In genomic region chr11:20616908-20617307, GRCh38 we compare ENCODE assay signal across 32 cellular contexts. TPM values are rescaled to one million over a fixed set of nuclear protein-coding genes. Genes with fewer than 3 reads are reported as not detected.
"Had no signal": no experiment of that assay in that cellular context is flagged by ENCODE, and none has a peak within 500 bp of the region (broad histone marks: within the 10 kb centered on the region; RNA-seq: fewer than 3 reads in every experiment).

No MANE protein-coding gene starts in this region.

- H3K9me3 ChIP-seq: esophagus squamous epithelium, heart left ventricle, left lung, mucosa of descending colon, sigmoid colon, spleen, thoracic aorta, tibial nerve, upper lobe of left lung had no signal

- H3K4me1 Mint-ChIP-seq: mesothelial cell of epicardium; neural progenitor cell; stimulated activated naive B cell treated with anti-CD40 and anti-IgM and Interleukin-4, amounts not matched to agents 10 μg/mL and 1 μg/mL and 100 μg/mL, for 72 hours had no signal

- H3K27me3 ChIP-seq: upper lobe of left lung had no signal

- H3K4me1 ChIP-seq: left lung, neural progenitor cell, parathyroid adenoma, sigmoid colon, spleen, tibial nerve, upper lobe of left lung had no signal

- H3K36me3 Mint-ChIP-seq: mesothelial cell of epicardium; naive thymus-derived CD4-positive, alpha-beta T cell; neural progenitor cell; stimulated activated naive B cell treated with anti-CD40 and anti-IgM and Interleukin-4, amounts not matched to agents 10 μg/mL and 1 μg/mL and 100 μg/mL, for 72 hours had no signal

- H3K4me3 Mint-ChIP-seq: effector memory CD8-positive, alpha-beta T cell; mesothelial cell of epicardium; naive thymus-derived CD4-positive, alpha-beta T cell; nephron; neural progenitor cell; stimulated activated naive B cell treated with anti-CD40 and anti-IgM and Interleukin-4, amounts not matched to agents 10 μg/mL and 1 μg/mL and 100 μg/mL, for 72 hours; stimulated activated naive CD8-positive, alpha-beta T cell treated with anti-CD3 and anti-CD28 coated beads, Interleukin-15, Interleukin-2, amounts not matched to agents 100 ng/mL and 50 ng/mL, for 24 hours had no signal

- H3K27ac Mint-ChIP-seq: effector memory CD8-positive, alpha-beta T cell; mesothelial cell of epicardium; naive thymus-derived CD4-positive, alpha-beta T cell; nephron; neural progenitor cell; progenitor cell of endocrine pancreas; stimulated activated naive B cell treated with anti-CD40 and anti-IgM and Interleukin-4, amounts not matched to agents 10 μg/mL and 1 μg/mL and 100 μg/mL, for 72 hours; stimulated activated naive CD8-positive, alpha-beta T cell treated with anti-CD3 and anti-CD28 coated beads, Interleukin-15, Interleukin-2, amounts not matched to agents 100 ng/mL and 50 ng/mL, for 24 hours had no signal

- H3K9me3 Mint-ChIP-seq: effector memory CD8-positive, alpha-beta T cell; mesothelial cell of epicardium; nephron; neural progenitor cell; stimulated activated naive B cell treated with anti-CD40 and anti-IgM and Interleukin-4, amounts not matched to agents 10 μg/mL and 1 μg/mL and 100 μg/mL, for 72 hours; stimulated activated naive CD8-positive, alpha-beta T cell treated with anti-CD3 and anti-CD28 coated beads, Interleukin-15, Interleukin-2, amounts not matched to agents 100 ng/mL and 50 ng/mL, for 24 hours had no signal

- H3K4me3 ChIP-seq: esophagus squamous epithelium, heart left ventricle, hepatocyte, left lung, mucosa of descending colon, neural progenitor cell, sigmoid colon, skin epidermis, spleen, thoracic aorta, tibial nerve, upper lobe of left lung had no signal

- H3K36me3 ChIP-seq: esophagus squamous epithelium, heart left ventricle, left lung, neural progenitor cell, sigmoid colon, spleen, thoracic aorta, tibial nerve, upper lobe of left lung had no signal

- H3K27ac ChIP-seq: esophagus squamous epithelium, heart left ventricle, hepatocyte, left lung, neural progenitor cell, parathyroid adenoma, sigmoid colon, skin epidermis, spleen, thoracic aorta, tibial nerve, upper lobe of left lung had no signal

- DNase-seq: cortex of kidney; effector memory CD8-positive, alpha-beta T cell; esophagus squamous epithelium; kidney; left lung; mesenchymal stem cell; mucosa of descending colon; naive thymus-derived CD4-positive, alpha-beta T cell; sigmoid colon; spleen; stimulated activated CD4-positive, alpha-beta T cell treated with anti-CD3 and anti-CD28 coated beads, Interleukin-4, amount 100 ng/mL, for 4 hours; stimulated activated naive B cell treated with anti-CD40 and anti-IgM and Interleukin-4, amounts not matched to agents 10 μg/mL and 1 μg/mL and 100 μg/mL, for 72 hours; upper lobe of left lung had no signal

- ATAC-seq: effector memory CD8-positive, alpha-beta T cell; left lung; naive thymus-derived CD4-positive, alpha-beta T cell; stimulated activated naive B cell treated with anti-CD40 and anti-IgM and Interleukin-4, amounts not matched to agents 10 μg/mL and 1 μg/mL and 100 μg/mL, for 72 hours had no signal

RNA-seq across cellular contexts. Expression of gene SLC6A5, which starts 17.5 kb away (rescaled TPM):
- total RNA-seq: dermis microvascular lymphatic vessel endothelial cell; esophagus squamous epithelium; fibroblast of villous mesenchyme; frontal cortex; glomerular endothelial cell; heart left ventricle; kidney; left lung; lower leg skin; lung microvascular endothelial cell; mesothelial cell of epicardium; mucosa of descending colon; naive thymus-derived CD4-positive, alpha-beta T cell; osteoblast; progenitor cell of endocrine pancreas; right cardiac atrium; sigmoid colon; spleen; thoracic aorta; tibial nerve; upper lobe of left lung had no signal

RNA-seq across cellular contexts. Expression of gene NELL1, which starts 52.5 kb away (rescaled TPM):
- total RNA-seq: dermis microvascular lymphatic vessel endothelial cell; fibroblast of villous mesenchyme; glomerular endothelial cell; left lung; lung microvascular endothelial cell; naive thymus-derived CD4-positive, alpha-beta T cell; osteoblast; tibial nerve had no signal
